8 cellular contexts compared by ENCODE assay signal in genomic region chr2:130342533-130343275, GRCh38. TPM values are rescaled to one million over a fixed set of nuclear protein-coding genes. Genes with fewer than 3 reads are reported as not detected.
DNase-seq lines count a peak whose midpoint lies in the region; ATAC-seq and TF ChIP-seq lines count a peak whose summit lies in the region.

IMP4 (plus strand) TSS chr2:130342897; CDS start chr2:130342933, 36 bp downstream.

- H3K27me3 ChIP-seq in adipocyte (replicated peaks; ENCODE audit: control insufficient read depth, insufficient read depth, low read length) (no peaks in the 10 kb centered on the region), upper lobe of left lung (no peaks in the 10 kb centered on the region)

- TF ChIP-seq POLR2A in upper lobe of left lung (IDR thresholded peaks at IDR 0.05): peak in 2 of 4 donors; percentile 11 to 21

- H3K27ac ChIP-seq in upper lobe of left lung: peak within 1 kb of the TSS; percentile 86 to 94 (median 90)

- peak; percentile 86 for ATAC-seq in HG02759 (IDR thresholded peaks at IDR 0.05; ENCODE audit: unreplicated experiment)
- peak; percentile 98 to 99 for ATAC-seq in upper lobe of left lung (ENCODE audit: low FRiP score in 2 of 2)

- no peaks in the 10 kb centered on the region for H3K9me3 ChIP-seq in adipocyte (ENCODE audit: control insufficient read depth, low read length)
- H3K9me3 ChIP-seq in upper lobe of left lung: no peaks in the 10 kb centered on the region

- peak; percentile 95 to 99 (median 97) for DNase-seq in NCI-H1417 (lab: John Stamatoyannopoulos, UW)
- peak; percentile 99 for DNase-seq in SW480 (ENCODE audit: low spot score)
- DNase-seq in adipocyte (ENCODE audit: low read depth): peak; percentile 100
- peak; percentile 99 for DNase-seq in cardiac septum (ENCODE audit: low spot score)
- peak; percentile 100 for DNase-seq in pons (ENCODE audit: low spot score)
- DNase-seq in upper lobe of left lung: peak; percentile 94 to 100

- H3K4me3 ChIP-seq in adipocyte (ENCODE audit: low read length) (peak within 1 kb of the TSS; percentile 89), upper lobe of left lung (peak within 1 kb of the TSS; percentile 69 to 94 (median 80))

- peaks cover 15% of the 10 kb centered on the region for H3K4me1 ChIP-seq in adipocyte (ENCODE audit: control insufficient read depth, insufficient read depth, low read length)
- peaks cover 17 to 26% (median 20%) of the 10 kb centered on the region in 4 donors for H3K4me1 ChIP-seq in upper lobe of left lung

- TF ChIP-seq CTCF in GM12872 (IDR thresholded peaks at IDR 0.05; ENCODE audit: insufficient read depth, low read depth, low read length): 0 out of 3 replicates have a peak, but pooled peaks have one; percentile 12
- peak in 4 of 6 experiments; percentile 27 to 49 (median 38) for TF ChIP-seq CTCF in upper lobe of left lung (IDR thresholded peaks at IDR 0.05)

- H3K36me3 ChIP-seq in adipocyte (ENCODE audit: control insufficient read depth, insufficient read depth, low read length, severe bottlenecking) (peaks cover 44% of the 10 kb centered on the region), upper lobe of left lung (peaks cover 30 to 55% (median 35%) of the 10 kb centered on the region in 4 donors)

- H3K9ac ChIP-seq in adipocyte (ENCODE audit: low read length): peak within 1 kb of the TSS; percentile 86

- intact Hi-C loops in cardiac septum (cut with DNase I): loop anchor here (1.0 kb wide), 1 partner anchor 14 kb away; the partner anchor contains the start of gene PTPN18

- no peak for TF ChIP-seq EP300 in upper lobe of left lung (IDR thresholded peaks at IDR 0.05)

- WGBS in upper lobe of left lung, 2 donors: 0 to 1% methylated on average over 10 to 37 of the region's 60 CpGs

RNA-seq across cellular contexts. Expression of gene IMP4, which starts in this region (rescaled TPM):
- total RNA-seq in cardiac septum (60.7 TPM), upper lobe of left lung (100 to 1,000 TPM in 2 of 6 donors, 10 to 100 TPM in 4; 45.6 to 118 (median 63.0) TPM)

Comparison
In these comparisons a context has a peak if more than half of its experiments do, and no peak if none do; other contexts are left out.
1. Peak in every context shown above with its lines: DNase-seq, ATAC-seq, H3K4me3 ChIP-seq and H3K27ac ChIP-seq.